Comparison of ENCODE assay signal across 20 cellular contexts in the genomic region with DNA sequence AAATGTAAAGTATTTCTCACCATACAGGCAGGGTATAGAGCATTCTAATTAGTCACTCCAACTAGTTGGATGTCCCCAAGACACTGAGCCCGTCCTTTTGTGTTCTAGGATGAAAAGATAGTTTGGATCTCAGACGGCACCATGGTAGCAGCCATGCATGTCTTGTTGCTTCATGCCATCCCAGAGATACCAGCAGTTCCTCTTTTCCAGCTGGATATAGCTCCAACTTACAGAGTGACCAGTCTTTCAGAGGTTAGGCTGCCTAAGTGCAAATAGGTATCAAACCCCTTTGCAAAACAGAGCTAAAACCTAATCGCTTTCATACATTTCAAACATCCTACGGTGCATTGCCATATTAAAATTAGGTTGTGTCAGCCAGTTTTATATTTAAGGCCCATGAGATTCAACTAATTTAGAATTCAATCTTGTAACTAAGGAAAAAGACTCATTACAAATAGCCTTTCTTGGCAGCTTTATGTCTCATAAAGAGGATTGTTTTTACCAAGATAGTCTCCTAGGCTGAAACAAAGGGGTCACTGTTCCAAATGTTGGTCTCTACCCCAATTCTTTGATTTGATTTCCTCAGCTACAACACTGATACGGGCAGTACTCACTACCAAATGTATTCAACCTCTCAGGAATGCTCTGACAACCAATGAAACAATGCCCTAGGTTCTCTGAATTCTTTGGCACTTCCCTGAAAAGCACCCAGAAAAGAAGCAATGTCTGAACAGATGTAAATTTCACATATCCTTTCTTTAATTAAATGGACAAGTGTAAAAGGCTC.
A peak's percentile ranks its signal among the peaks of the same experiment; 100 is the strongest.
DNase-seq lines count a peak whose midpoint lies in the region; ATAC-seq and TF ChIP-seq lines count a peak whose summit lies in the region.
"Had no signal": no experiment of that assay in that cellular context is flagged by ENCODE, and none has a peak within 500 bp of the region (broad histone marks: within the 10 kb centered on the region; RNA-seq: fewer than 3 reads in every experiment).

No MANE protein-coding gene starts in this region.

- DNase-seq in COLO829 (ENCODE audit: low spot score) (peak; percentile 96), WTC11 (ENCODE audit: low spot score) (no peak), foreskin melanocyte (peak; percentile 81), neural progenitor cell (ENCODE audit: low spot score) (peak; percentile 25), osteocyte (ENCODE audit: extremely low spot score, unreplicated experiment) (no peak), H9 (no peak)
- no peak for DNase-seq in activated CD8-positive, alpha-beta memory T cell treated with anti-CD3 and anti-CD28 coated beads, Interleukin-2, amount 50 U/mL, for 4 hours
- DNase-seq: CD4-positive, CD25-positive, alpha-beta regulatory T cell; DMS53; IMR-90; NCI-H1092 treated with DMSO at 0.1 percent for 48 hours; NCI-H1436; NCI-H187 treated with DMSO at 0.1 percent for 48 hours; NCI-H2107; NCI-H446; NCI-H524 treated with DMSO at 0.1 percent for 48 hours; NCI-H774; SJCRH30 had no signal

- H3K27ac ChIP-seq in neural progenitor cell (no peak overlapping the region), H9 (ENCODE audit: insufficient read length, low read depth, low read length) (no peak overlapping the region)
- H3K27ac ChIP-seq: SJCRH30 had no signal

- no CpG with 5 or more reads among the region's 5 CpGs for WGBS in H9 (ENCODE audit: extremely low coverage, insufficient read length, low lambda C conversion rate)

- H2AFZ ChIP-seq in neural progenitor cell (replicated peaks) (peak overlapping the region; percentile 21), H9 (ENCODE audit: low read length) (no peak overlapping the region)

- ATAC-seq in WTC11, result peak; percentile 39
- no peak for ATAC-seq in HG03460 (IDR thresholded peaks at IDR 0.05; ENCODE audit: unreplicated experiment)
- ATAC-seq: HCT116 had no signal

- H3K9me3 ChIP-seq in neural progenitor cell (ENCODE audit: low read depth) (no peaks in the 10 kb centered on the region), H9 (ENCODE audit: control insufficient read depth, low read depth, low read length) (no peaks in the 10 kb centered on the region)
- H3K9me3 ChIP-seq: SJCRH30 had no signal

- H3K27me3 Mint-ChIP-seq in WTC11 (ENCODE audit: low read depth) (peaks cover 9% of the 10 kb centered on the region), neural progenitor cell (ENCODE audit: insufficient read depth, low read depth) (no peaks in the 10 kb centered on the region), osteocyte (ENCODE audit: unreplicated experiment) (peaks cover 8% of the 10 kb centered on the region), H9 (ENCODE audit: low read depth) (peaks cover 33% of the 10 kb centered on the region)

- no peak overlapping the region for H3K4me3 Mint-ChIP-seq in WTC11
- H3K4me3 Mint-ChIP-seq in neural progenitor cell, result no peak overlapping the region
- H3K4me3 Mint-ChIP-seq in osteocyte (ENCODE audit: unreplicated experiment), result no peak overlapping the region
- no peak overlapping the region for H3K4me3 Mint-ChIP-seq in H9
- H3K4me3 Mint-ChIP-seq: CD4-positive, CD25-positive, alpha-beta regulatory T cell had no signal

- H3T11ph ChIP-seq in H9 (ENCODE audit: low read length), result no peak overlapping the region

- H3K27me3 ChIP-seq in neural progenitor cell, result peaks cover 38% of the 10 kb centered on the region
- H3K27me3 ChIP-seq in H9 (ENCODE audit: insufficient read depth, low read length), result no peaks in the 10 kb centered on the region
- H3K27me3 ChIP-seq: SJCRH30 had no signal

- H3K4me1 Mint-ChIP-seq in WTC11, result no peaks in the 10 kb centered on the region
- peaks cover 11% of the 10 kb centered on the region for H3K4me1 Mint-ChIP-seq in neural progenitor cell
- no peaks in the 10 kb centered on the region for H3K4me1 Mint-ChIP-seq in osteocyte (ENCODE audit: unreplicated experiment)
- H3K4me1 Mint-ChIP-seq in H9, result no peaks in the 10 kb centered on the region
- H3K4me1 Mint-ChIP-seq: CD4-positive, CD25-positive, alpha-beta regulatory T cell had no signal

- no peak overlapping the region for H2BK15ac ChIP-seq in H9 (ENCODE audit: low read depth, low read length)

- no peaks in the 10 kb centered on the region for H3K4me1 ChIP-seq in neural progenitor cell
- no peaks in the 10 kb centered on the region for H3K4me1 ChIP-seq in H9 (ENCODE audit: insufficient read depth, low read length)
- H3K4me1 ChIP-seq: SJCRH30 had no signal

- H3K56ac ChIP-seq in H9 (ENCODE audit: insufficient read length, low read depth, low read length), result no peak overlapping the region

- H3K14ac ChIP-seq in H9 (ENCODE audit: insufficient read depth, low read length), result no peak overlapping the region

- no peak overlapping the region for H2BK5ac ChIP-seq in H9 (ENCODE audit: insufficient read length, low read length)

- H3K18ac ChIP-seq in H9 (ENCODE audit: insufficient read length, low read depth, low read length), result no peak overlapping the region

- H3K23ac ChIP-seq in H9 (ENCODE audit: insufficient read length, low read depth, low read length), result no peak overlapping the region

- no peak overlapping the region for H2BK12ac ChIP-seq in H9 (ENCODE audit: insufficient read length, low read depth, low read length)

- CTCF ChIA-PET in WTC11 (lab: Charles Lee), result interaction anchor here (0.9 to 1.5 kb wide), 2 partner anchors 9 to 90 kb away, joined by 3 to 5 read pairs; no protein-coding TSS in a partner anchor

- POLR2A ChIA-PET in WTC11 (lab: Charles Lee), result no interaction called here

- no peak overlapping the region for H4K5ac ChIP-seq in H9 (ENCODE audit: insufficient read length, low read depth, low read length)

- no peaks in the 10 kb centered on the region for H3F3A ChIP-seq in neural progenitor cell (ENCODE audit: low read depth)

- H2AK5ac ChIP-seq in H9 (ENCODE audit: insufficient read length, low read length), result no peak overlapping the region

- H3K27ac Mint-ChIP-seq in WTC11 (no peak overlapping the region), neural progenitor cell (no peak overlapping the region), osteocyte (ENCODE audit: unreplicated experiment) (no peak overlapping the region), H9 (no peak overlapping the region)
- H3K27ac Mint-ChIP-seq: CD4-positive, CD25-positive, alpha-beta regulatory T cell had no signal

- no peaks in the 10 kb centered on the region for H3K36me3 Mint-ChIP-seq in WTC11
- no peaks in the 10 kb centered on the region for H3K36me3 Mint-ChIP-seq in neural progenitor cell
- no peaks in the 10 kb centered on the region for H3K36me3 Mint-ChIP-seq in osteocyte (ENCODE audit: unreplicated experiment)
- H3K36me3 Mint-ChIP-seq in H9 (ENCODE audit: insufficient read depth in 1 of 3, low read depth in 3 of 3), result no peaks in the 10 kb centered on the region
- H3K36me3 Mint-ChIP-seq: CD4-positive, CD25-positive, alpha-beta regulatory T cell had no signal

- H3K9ac ChIP-seq in neural progenitor cell (no peak overlapping the region), H9 (ENCODE audit: extremely low read depth, insufficient read length, low read length) (no peak overlapping the region)

- no peak overlapping the region for H3K4ac ChIP-seq in H9 (ENCODE audit: low read depth, low read length)

- H3K79me1 ChIP-seq in H9 (ENCODE audit: insufficient read depth, low read depth, low read length, poor library complexity, severe bottlenecking), result no peaks in the 10 kb centered on the region

- H3K23me2 ChIP-seq in H9 (ENCODE audit: insufficient read length, low read depth, low read length, poor library complexity, severe bottlenecking), result no peaks in the 10 kb centered on the region

- H3K9me3 Mint-ChIP-seq in WTC11 (no peaks in the 10 kb centered on the region), neural progenitor cell (no peaks in the 10 kb centered on the region), osteocyte (ENCODE audit: unreplicated experiment) (no peaks in the 10 kb centered on the region), H9 (no peaks in the 10 kb centered on the region)
- H3K9me3 Mint-ChIP-seq: CD4-positive, CD25-positive, alpha-beta regulatory T cell had no signal

- no peak overlapping the region for H4K8ac ChIP-seq in H9 (replicated peaks; ENCODE audit: insufficient read length, low read depth, low read length)

- H2BK120ac ChIP-seq in H9 (ENCODE audit: low read depth, low read length, poor library complexity, severe bottlenecking), result no peak overlapping the region

- H3K4me2 ChIP-seq in neural progenitor cell, result no peak overlapping the region
- no peak overlapping the region for H3K4me2 ChIP-seq in H9 (ENCODE audit: insufficient read depth, insufficient read length, low read length)

- H4K20me1 ChIP-seq in neural progenitor cell (ENCODE audit: low read depth), result no peaks in the 10 kb centered on the region
- H4K20me1 ChIP-seq in H9 (ENCODE audit: control insufficient read depth, insufficient read depth, insufficient read length), result no peaks in the 10 kb centered on the region

- H2BK20ac ChIP-seq in H9 (ENCODE audit: low read depth, low read length, poor library complexity, severe bottlenecking), result no peak overlapping the region

- TF ChIP-seq CTCF in WTC11 (IDR thresholded peaks at IDR 0.05), result no peak
- TF ChIP-seq CTCF in neural progenitor cell (IDR thresholded peaks at IDR 0.05), result no peak
- TF ChIP-seq CTCF in osteocyte (IDR thresholded peaks at IDR 0.05), result no peak
- no peak for TF ChIP-seq CTCF in H9 (conservative IDR thresholded peaks at IDR 0.05)

- H3K36me3 ChIP-seq in neural progenitor cell, result no peaks in the 10 kb centered on the region
- H3K36me3 ChIP-seq: SJCRH30 had no signal

- no peak overlapping the region for H3K4me3 ChIP-seq in neural progenitor cell
- H3K4me3 ChIP-seq: SJCRH30 had no signal

- H4K91ac ChIP-seq in H9 (ENCODE audit: insufficient read length, low read depth, low read length), result no peak overlapping the region

- H3K79me2 ChIP-seq in neural progenitor cell (ENCODE audit: low read depth) (no peaks in the 10 kb centered on the region), H9 (ENCODE audit: insufficient read depth, low read length) (no peaks in the 10 kb centered on the region)

TF ChIP-seq in WTC11, 78 proteins besides CTCF, POLR2A, EP300 and RAD21:
- TF ChIP-seq GABPB1 (CRISPR knock-in tag; IDR thresholded peaks at IDR 0.05), result no peak
- TF ChIP-seq, protein P1, sequence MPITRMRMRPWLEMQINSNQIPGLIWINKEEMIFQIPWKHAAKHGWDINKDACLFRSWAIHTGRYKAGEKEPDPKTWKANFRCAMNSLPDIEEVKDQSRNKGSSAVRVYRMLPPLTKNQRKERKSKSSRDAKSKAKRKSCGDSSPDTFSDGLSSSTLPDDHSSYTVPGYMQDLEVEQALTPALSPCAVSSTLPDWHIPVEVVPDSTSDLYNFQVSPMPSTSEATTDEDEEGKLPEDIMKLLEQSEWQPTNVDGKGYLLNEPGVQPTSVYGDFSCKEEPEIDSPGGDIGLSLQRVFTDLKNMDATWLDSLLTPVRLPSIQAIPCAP (CRISPR knock-in tag; IDR thresholded peaks at IDR 0.05), result no peak
- TF ChIP-seq TP53 (CRISPR knock-in tag; IDR thresholded peaks at IDR 0.05), result no peak
- TF ChIP-seq ZNF423 (CRISPR knock-in tag; IDR thresholded peaks at IDR 0.05), result no peak
- TF ChIP-seq, protein P2, sequence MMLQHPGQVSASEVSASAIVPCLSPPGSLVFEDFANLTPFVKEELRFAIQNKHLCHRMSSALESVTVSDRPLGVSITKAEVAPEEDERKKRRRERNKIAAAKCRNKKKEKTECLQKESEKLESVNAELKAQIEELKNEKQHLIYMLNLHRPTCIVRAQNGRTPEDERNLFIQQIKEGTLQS (CRISPR knock-in tag; conservative IDR thresholded peaks at IDR 0.05), result no peak
- TF ChIP-seq TCF7 (CRISPR knock-in tag; IDR thresholded peaks at IDR 0.05; ENCODE audit: low read depth), result no peak

Comparison
In these comparisons a context has a peak if more than half of its experiments do, and no peak if none do; other contexts are left out.
1. DNase-seq: peak in COLO829 (single experiment), foreskin melanocyte (single experiment) and neural progenitor cell (single experiment); none in WTC11 (single experiment), osteocyte (single experiment), H9 (single experiment) and activated CD8-positive, alpha-beta memory T cell treated with anti-CD3 and anti-CD28 coated beads, Interleukin-2, amount 50 U/mL, for 4 hours (single experiment).